ENCODE assay signal across 27 cellular contexts in the genomic region with DNA sequence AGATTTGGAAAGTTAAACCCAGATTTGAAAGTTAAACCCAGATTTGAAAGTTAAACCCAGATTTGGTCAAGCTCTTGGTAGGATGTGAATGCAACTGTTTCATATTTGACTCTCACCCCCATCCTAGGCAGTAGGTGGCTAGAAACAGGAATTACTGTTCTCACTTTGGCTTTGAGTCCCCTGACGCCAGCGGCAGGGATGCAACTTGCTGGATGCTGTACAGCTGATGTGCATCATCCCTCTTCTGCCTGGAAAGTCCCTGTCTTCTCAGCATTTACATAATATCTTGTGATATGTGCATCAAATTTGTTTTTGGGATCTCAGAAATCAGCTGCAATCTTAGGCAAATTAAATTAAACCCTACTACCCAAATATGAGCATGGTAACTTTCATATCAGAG. TPM values are rescaled to one million over a fixed set of nuclear protein-coding genes. Genes with fewer than 3 reads are reported as not detected.
DNase-seq lines count a peak whose midpoint lies in the region; TF ChIP-seq lines count a peak whose summit lies in the region.
"Had no signal": no experiment of that assay in that cellular context is flagged by ENCODE, and none has a peak within 500 bp of the region (broad histone marks: within the 10 kb centered on the region; RNA-seq: fewer than 3 reads in every experiment).

No MANE protein-coding gene starts in this region.

- 17 to 24% methylated on average over 2 of the region's 2 CpGs for WGBS in GM23248 (ENCODE audit: low coverage in 1 of 2, low lambda C conversion rate in 2 of 2, missing lambda C conversion rate in 2 of 2), 2 experiments
- 61% methylated on average over 2 of the region's 2 CpGs for WGBS in esophagus muscularis mucosa

- H3K9me2 ChIP-seq in GM23248 (ENCODE audit: insufficient read depth): no peaks in the 10 kb centered on the region

- H2AFZ ChIP-seq in GM23248: no peak overlapping the region

- TF ChIP-seq EP300 in esophagus muscularis mucosa (IDR thresholded peaks at IDR 0.05): no peak

- H3K27ac ChIP-seq in GM23248 (no peak overlapping the region), esophagus muscularis mucosa (replicated peaks in 1 of 4) (no peak overlapping the region), brain microvascular endothelial cell (no peak overlapping the region)
- H3K27ac ChIP-seq: 22Rv1, A549, BLaER1 had no signal

- TF ChIP-seq POLR2A in esophagus muscularis mucosa (IDR thresholded peaks at IDR 0.05; ENCODE audit: low read depth): no peak

- H3K27me3 ChIP-seq in GM23248 (replicated peaks; ENCODE audit: insufficient read depth): no peaks in the 10 kb centered on the region
- H3K27me3 ChIP-seq in esophagus muscularis mucosa: no peaks in the 10 kb centered on the region
- H3K27me3 ChIP-seq in HAP-1 (ENCODE audit: low read depth): no peaks in the 10 kb centered on the region
- H3K27me3 ChIP-seq in brain microvascular endothelial cell (replicated peaks): no peaks in the 10 kb centered on the region
- H3K27me3 ChIP-seq: BLaER1 had no signal

- H3K4me2 ChIP-seq in GM23248 (ENCODE audit: unreplicated experiment): no peak overlapping the region
- H3K4me2 ChIP-seq: A549, BLaER1 had no signal

- H4K20me1 ChIP-seq in GM23248 (ENCODE audit: insufficient read depth): no peaks in the 10 kb centered on the region
- H4K20me1 ChIP-seq: BLaER1 had no signal

- DNase-seq in AG10803 (ENCODE audit: low read depth): peak; percentile 10
- DNase-seq in GM23248: peak; percentile 43
- peak; percentile 37 for DNase-seq in esophagus muscularis mucosa (ENCODE audit: extremely low spot score)
- DNase-seq in fibroblast of mammary gland (ENCODE audit: low read depth): peak; percentile 15
- DNase-seq in activated effector memory CD4-positive, alpha-beta T cell treated with anti-CD3 and anti-CD28 coated beads, Interleukin-2, amount 50 U/mL, for 16 hours: no peak
- no peak for DNase-seq in HAP-1 (ENCODE audit: low spot score in 2 of 2)
- DNase-seq in brain microvascular endothelial cell: no peak
- DNase-seq: BE2C; C1 segment of cervical spinal cord; CD4-positive, alpha-beta memory T cell; CD4-positive, CD25-positive, alpha-beta regulatory T cell; CD8-positive, alpha-beta memory T cell; COR-L47; DMS 273 treated with DMSO at 0.1 percent for 48 hours; DMS153; DMS53; DMS79; DND-41; EL; GDM1 had no signal

- H3K4me3 ChIP-seq in AG10803 (ENCODE audit: low read length): no peak overlapping the region
- no peak overlapping the region for H3K4me3 ChIP-seq in GM23248
- no peak overlapping the region for H3K4me3 ChIP-seq in esophagus muscularis mucosa
- H3K4me3 ChIP-seq in fibroblast of mammary gland (ENCODE audit: control insufficient read depth, low read depth, low read length): no peak overlapping the region
- H3K4me3 ChIP-seq in HAP-1: no peak overlapping the region
- H3K4me3 ChIP-seq in brain microvascular endothelial cell (ENCODE audit: low read depth, low read length): no peak overlapping the region
- H3K4me3 ChIP-seq: A549, BLaER1 had no signal

- in situ Hi-C loops in GM23248 (cut with MboI): loop anchor here (10.0 kb wide), 1 partner anchor 77 kb away; no protein-coding TSS in a partner anchor
- in situ Hi-C loops in HAP-1 (cut with MboI; ENCODE audit: low sequenced_read_pairs): loop anchor here (10.0 kb wide), 1 partner anchor 77 kb away; no protein-coding TSS in a partner anchor
- in situ Hi-C loops in brain microvascular endothelial cell (cut with HindIII; ENCODE audit: low pct_ligation_motif_present, low sequenced_read_pairs): no loop called here

- H3K4me1 ChIP-seq in GM23248 (ENCODE audit: insufficient read depth) (peaks cover 14% of the 10 kb centered on the region), esophagus muscularis mucosa (no peaks in the 10 kb centered on the region), HAP-1 (no peaks in the 10 kb centered on the region)
- H3K4me1 ChIP-seq: A549, BE2C, BLaER1 had no signal

- intact Hi-C loops in esophagus muscularis mucosa (cut with DNase I): loop anchor here (10.0 kb wide), 1 partner anchor 1207 kb away; no protein-coding TSS in a partner anchor

- H3F3A ChIP-seq in GM23248 (ENCODE audit: insufficient read depth): no peaks in the 10 kb centered on the region; the same call in 1 of the 2 replicates

- H3K36me3 ChIP-seq in GM23248 (ENCODE audit: low read depth) (no peaks in the 10 kb centered on the region), esophagus muscularis mucosa (no peaks in the 10 kb centered on the region), HAP-1 (replicated peaks) (no peaks in the 10 kb centered on the region), brain microvascular endothelial cell (replicated peaks) (no peaks in the 10 kb centered on the region)
- H3K36me3 ChIP-seq: BE2C, BLaER1 had no signal

- no peaks in the 10 kb centered on the region for H3K9me3 ChIP-seq in GM23248 (ENCODE audit: low read depth)
- no peaks in the 10 kb centered on the region for H3K9me3 ChIP-seq in esophagus muscularis mucosa
- no peaks in the 10 kb centered on the region for H3K9me3 ChIP-seq in HAP-1
- H3K9me3 ChIP-seq: A549, BE2C, BLaER1 had no signal

- no peak overlapping the region for H3K9ac ChIP-seq in GM23248
- H3K9ac ChIP-seq: BLaER1 had no signal

- TF ChIP-seq CTCF in AG10803 (conservative IDR thresholded peaks at IDR 0.05; ENCODE audit: low read length) (no peak), esophagus muscularis mucosa (IDR thresholded peaks at IDR 0.05) (no peak), fibroblast of mammary gland (conservative IDR thresholded peaks at IDR 0.05; ENCODE audit: control insufficient read depth, insufficient read depth, low read depth, low read length) (no peak), brain microvascular endothelial cell (IDR thresholded peaks at IDR 0.05; ENCODE audit: low read depth, low read length, missing control alignments) (no peak)

- H3K79me2 ChIP-seq in GM23248 (ENCODE audit: insufficient read depth): no peaks in the 10 kb centered on the region

RNA-seq across cellular contexts. Expression of gene HAO2, which starts 7.0 kb away (rescaled TPM):
- total RNA-seq in GM23248 (2014; rRNA removed; shearing (Covaris generic)): not detected in 2 replicates
- not detected in 2 replicates for polyA plus RNA-seq in GM23248 (2016; fragmentation: Nextera tagmentation; extraction: Ambion mirVana)
- under 1 TPM in 1 of 4 donors, not detected in 3; 0.32 TPM for total RNA-seq in esophagus muscularis mucosa
- total RNA-seq: A172; CD4-positive, alpha-beta memory T cell; CD4-positive, CD25-positive, alpha-beta regulatory T cell; CD8-positive, alpha-beta memory T cell; Daoy; G401 had no signal
- polyA plus RNA-seq: CD14-positive monocyte; CD4-positive, alpha-beta memory T cell; CD4-positive, CD25-positive, alpha-beta regulatory T cell; CD8-positive, alpha-beta memory T cell had no signal

RNA-seq across cellular contexts. Expression of gene HSD3B2, which starts 53.3 kb away (rescaled TPM):
- not detected in 2 replicates for total RNA-seq in GM23248 (2014; rRNA removed; shearing (Covaris generic))
- polyA plus RNA-seq in GM23248 (2016; fragmentation: Nextera tagmentation; extraction: Ambion mirVana): not detected in 2 replicates
- not detected for total RNA-seq in esophagus muscularis mucosa
- total RNA-seq: A172; CD4-positive, alpha-beta memory T cell; CD4-positive, CD25-positive, alpha-beta regulatory T cell; CD8-positive, alpha-beta memory T cell; Daoy; G401 had no signal
- polyA plus RNA-seq: A549; CD14-positive monocyte; CD4-positive, alpha-beta memory T cell; CD4-positive, CD25-positive, alpha-beta regulatory T cell; CD8-positive, alpha-beta memory T cell had no signal

Comparison
In these comparisons a context has a peak if more than half of its experiments do, and no peak if none do; other contexts are left out.
1. DNase-seq: peak in AG10803 (single experiment), GM23248 (single experiment), esophagus muscularis mucosa (single experiment) and fibroblast of mammary gland (single experiment); none in activated effector memory CD4-positive, alpha-beta T cell treated with anti-CD3 and anti-CD28 coated beads, Interleukin-2, amount 50 U/mL, for 16 hours (single experiment), HAP-1 (0 of 2) and brain microvascular endothelial cell (single experiment).